In genomic region chr5:126707080-126707479, GRCh38 we compare ENCODE assay signal across 1 cellular context.
TF ChIP-seq lines count a peak whose summit lies in the region.

No MANE protein-coding gene starts in this region.

TF ChIP-seq in GM23338, 12 proteins besides CTCF, POLR2A, EP300 and RAD21 (continued from another document):
- TF ChIP-seq ZNF462 (CRISPR knock-in tag; IDR thresholded peaks at IDR 0.05) (no peak), NANOG (IDR thresholded peaks at IDR 0.05; ENCODE audit: borderline replicate concordance) (no peak), EZH2 (IDR thresholded peaks at IDR 0.05; ENCODE audit: low read depth, unreplicated experiment) (no peak), POLR2AphosphoS5 (IDR thresholded peaks at IDR 0.05; ENCODE audit: low read depth) (no peak), CREB1 (CRISPR knock-in tag; IDR thresholded peaks at IDR 0.05; ENCODE audit: low read depth) (no peak), ZNF331 (CRISPR knock-in tag; IDR thresholded peaks at IDR 0.05; ENCODE audit: low read depth) (no peak), REST (IDR thresholded peaks at IDR 0.05; ENCODE audit: unreplicated experiment) (no peak)
